ENCODE assay signal across 15 cellular contexts in the genomic region with DNA sequence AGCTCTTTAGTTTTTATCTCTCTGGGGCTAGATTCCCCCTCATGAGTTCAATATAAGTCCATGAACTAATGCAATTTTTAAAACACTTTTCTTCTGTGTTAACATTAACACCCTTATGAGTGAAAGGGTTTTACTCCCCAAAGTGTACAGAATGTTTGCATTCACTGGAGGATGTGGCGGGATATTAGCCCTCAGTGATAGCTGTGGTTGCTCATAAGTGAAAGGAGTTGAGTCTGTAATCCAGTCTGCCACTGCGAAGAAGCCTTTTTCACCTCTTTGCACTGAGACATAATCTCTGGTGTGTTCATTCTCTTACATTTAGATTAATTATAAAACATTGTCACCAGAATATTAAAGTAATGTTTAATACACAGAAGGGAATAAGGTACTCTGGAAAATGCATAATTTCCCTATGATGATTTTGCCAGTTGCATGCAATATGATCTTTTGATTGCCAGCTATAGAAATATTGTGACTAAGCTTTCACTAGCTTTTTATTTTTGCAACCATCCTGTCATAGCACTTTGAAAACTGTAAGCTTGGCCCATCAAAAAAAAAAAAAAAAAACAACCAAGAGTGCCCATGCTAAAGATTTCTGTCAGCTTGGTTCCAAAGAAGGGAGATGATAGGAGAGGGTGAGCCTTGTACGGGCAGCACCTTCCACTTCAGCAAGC.
A peak's percentile ranks its signal among the peaks of the same experiment; 100 is the strongest.
DNase-seq lines count a peak whose midpoint lies in the region; ATAC-seq, FAIRE-seq and TF ChIP-seq lines count a peak whose summit lies in the region.
"Had no signal": no experiment of that assay in that cellular context is flagged by ENCODE, and none has a peak within 500 bp of the region (broad histone marks: within the 10 kb centered on the region; RNA-seq: fewer than 3 reads in every experiment).

No MANE protein-coding gene starts in this region.

- intact Hi-C loops in heart right ventricle (cut with DNase I), result no loop called here
- intact Hi-C loops in Right ventricle myocardium inferior (cut with DNase I), result no loop called here
- intact Hi-C loops in IMR-90 (cut with micrococcal nuclease), result no loop called here
- intact Hi-C loops in HepG2 (cut with micrococcal nuclease; ENCODE audit: unreplicated experiment), result no loop called here

- TF ChIP-seq POLR2A in IMR-90 (IDR thresholded peaks at IDR 0.05; ENCODE audit: low read depth, low read length) (no peak), HepG2 (IDR thresholded peaks at IDR 0.05; ENCODE audit: insufficient read depth in 1 of 2, low read depth in 2 of 2, low read length in 2 of 2) (no peak)

- no peak for TF ChIP-seq CTCF in heart right ventricle (IDR thresholded peaks at IDR 0.05)
- no peak for TF ChIP-seq CTCF in IMR-90 (conservative IDR thresholded peaks at IDR 0.05; ENCODE audit: low read depth, low read length)
- TF ChIP-seq CTCF in HepG2 (CRISPR knock-in tag; IDR thresholded peaks at IDR 0.05), result no peak
- TF ChIP-seq CTCF in osteoblast (IDR thresholded peaks at IDR 0.05; ENCODE audit: extremely low read depth, low read depth, low read length), result no peak

- H3K9ac ChIP-seq in IMR-90 (ENCODE audit: low read depth, low read length), result no peak overlapping the region
- no peak overlapping the region for H3K9ac ChIP-seq in HepG2 (ENCODE audit: insufficient read depth, low read depth, low read length)

- no peak overlapping the region for H4K8ac ChIP-seq in IMR-90 (ENCODE audit: low read depth in 2 of 2, low read length in 2 of 2)

- no peaks in the 10 kb centered on the region for H3K27me3 Mint-ChIP-seq in stimulated activated naive B cell treated with anti-CD40 and anti-IgM and Interleukin-4, amounts not matched to agents 10 μg/mL and 1 μg/mL and 100 μg/mL, for 72 hours

- H3K36me3 ChIP-seq in heart right ventricle, result no peaks in the 10 kb centered on the region
- H3K36me3 ChIP-seq in IMR-90 (ENCODE audit: control insufficient read depth, insufficient read depth, low read length), result no peaks in the 10 kb centered on the region
- no peaks in the 10 kb centered on the region for H3K36me3 ChIP-seq in HepG2 (replicated peaks in 1 of 2; ENCODE audit: control insufficient read depth in 1 of 2, insufficient read depth in 2 of 2, low read length in 2 of 2)
- no peaks in the 10 kb centered on the region for H3K36me3 ChIP-seq in osteoblast (ENCODE audit: insufficient read depth, low read length)
- H3K36me3 ChIP-seq: suprapubic skin had no signal

- no peak overlapping the region for H3K4ac ChIP-seq in IMR-90 (ENCODE audit: low read depth, low read length)

- H3K18ac ChIP-seq in IMR-90 (ENCODE audit: low read depth, low read length), result no peak overlapping the region

- H3K4me3 Mint-ChIP-seq in stimulated activated naive B cell treated with anti-CD40 and anti-IgM and Interleukin-4, amounts not matched to agents 10 μg/mL and 1 μg/mL and 100 μg/mL, for 72 hours, result peak overlapping the region; percentile 79 to 83
- H3K4me3 Mint-ChIP-seq in stimulated activated effector memory CD8-positive, alpha-beta T cell treated with anti-CD3 and anti-CD28 coated beads, Interleukin-12 subunit alpha, Interleukin-12 subunit beta, amount 100 ng/mL, for 72 hours, result no peak overlapping the region

- DNase-seq in heart right ventricle (no peak), Right ventricle myocardium inferior (ENCODE audit: missing footprints) (no peak), IMR-90 (no peak), HepG2 (ENCODE audit: low spot score) (no peak), osteoblast (ENCODE audit: insufficient read length, low spot score, missing footprints) (no peak)
- no peak for DNase-seq in stimulated activated naive B cell treated with anti-CD40 and anti-IgM and Interleukin-4, amounts not matched to agents 10 μg/mL and 1 μg/mL and 100 μg/mL, for 72 hours
- DNase-seq in stimulated activated effector memory CD8-positive, alpha-beta T cell treated with anti-CD3 and anti-CD28 coated beads, Interleukin-12 subunit alpha, Interleukin-12 subunit beta, amount 100 ng/mL, for 72 hours (ENCODE audit: low spot score in 2 of 2), result no peak
- DNase-seq: activated naive CD4-positive, alpha-beta T cell treated with anti-CD3 and anti-CD28 coated beads, Interleukin-2, amount 50 U/mL, for 16 hours; NCI-H1092; NCI-H2227 treated with DMSO at 0.1 percent for 48 hours had no signal

- in situ Hi-C loops in IMR-90 (cut with MboI; ENCODE audit: low sequenced_read_pairs), result no loop called here
- in situ Hi-C loops in HepG2 (cut with HindIII; ENCODE audit: extremely low pct_ligation_motif_present, low pct_unique_long_range_greater_than_20kb), result no loop called here

- H2BK120ac ChIP-seq in IMR-90 (ENCODE audit: low read depth, low read length), result no peak overlapping the region

- peaks cover 0 to 3% of the 10 kb centered on the region in 2 donors for H3K36me3 Mint-ChIP-seq in stimulated activated naive B cell treated with anti-CD40 and anti-IgM and Interleukin-4, amounts not matched to agents 10 μg/mL and 1 μg/mL and 100 μg/mL, for 72 hours
- H3K36me3 Mint-ChIP-seq in stimulated activated effector memory CD8-positive, alpha-beta T cell treated with anti-CD3 and anti-CD28 coated beads, Interleukin-12 subunit alpha, Interleukin-12 subunit beta, amount 100 ng/mL, for 72 hours, result no peaks in the 10 kb centered on the region

- WGBS in heart right ventricle, 2 donors, result 88 to 92% methylated on average over 3 of the region's 3 CpGs
- no CpG with 5 or more reads among the region's 3 CpGs for WGBS in IMR-90 (ENCODE audit: extremely low coverage in 2 of 2, insufficient read length in 1 of 2), 2 experiments
- WGBS in HepG2 (ENCODE audit: low lambda C conversion rate), result 43% methylated on average over 3 of the region's 3 CpGs

- TF ChIP-seq RAD21 in IMR-90 (IDR thresholded peaks at IDR 0.05; ENCODE audit: low read length) (no peak), HepG2 (CRISPR knock-in tag; IDR thresholded peaks at IDR 0.05) (no peak)

- H3K4me2 ChIP-seq in IMR-90 (ENCODE audit: low read depth, low read length), result no peak overlapping the region
- H3K4me2 ChIP-seq in HepG2 (ENCODE audit: low read depth, low read length), result no peak overlapping the region
- H3K4me2 ChIP-seq in osteoblast (ENCODE audit: insufficient read depth, low read length), result no peak overlapping the region

- H3K4me3 ChIP-seq in heart right ventricle (peak overlapping the region in 3 of 10 donors; percentile 40 to 47 (median 41)), IMR-90 (ENCODE audit: insufficient read depth, low read depth, low read length) (no peak overlapping the region), HepG2 (replicated peaks in 1 of 3; ENCODE audit: insufficient read depth in 1 of 3, low read depth in 2 of 3, low read length in 3 of 3) (no peak overlapping the region), osteoblast (ENCODE audit: insufficient read depth, low read length) (no peak overlapping the region)
- H3K4me3 ChIP-seq: SK-N-MC, suprapubic skin had no signal

- POLR2A ChIA-PET in IMR-90 (lab: Charles Lee; ENCODE audit: unreplicated experiment) (no interaction called here), HepG2 (lab: Yijun Ruan, JAX) (no interaction called here)

- no peaks in the 10 kb centered on the region for H3K79me2 ChIP-seq in HepG2 (ENCODE audit: insufficient read depth, low read length)
- H3K79me2 ChIP-seq in osteoblast (ENCODE audit: insufficient read depth, low read length), result no peaks in the 10 kb centered on the region

- H2AK9ac ChIP-seq in IMR-90 (replicated peaks; ENCODE audit: low read depth, low read length, poor library complexity), result no peak overlapping the region

- H2BK20ac ChIP-seq in IMR-90 (ENCODE audit: low read depth, low read length), result no peak overlapping the region

- no peak overlapping the region for H4K5ac ChIP-seq in IMR-90 (ENCODE audit: low read depth, low read length)

- BruUV-seq in IMR-90 (replicated peaks; lab: Mats Ljungman, UMichigan) (no TSS peak), HepG2 (replicated peaks; lab: Mats Ljungman, UMichigan) (no TSS peak)

- ATAC-seq in heart right ventricle, result no peak
- no peak for ATAC-seq in Right ventricle myocardium inferior
- peak; percentile 24 for ATAC-seq in HG02678 (IDR thresholded peaks at IDR 0.05; ENCODE audit: unreplicated experiment)
- no peak for ATAC-seq in IMR-90 (ENCODE audit: low read depth)
- ATAC-seq in stimulated activated naive B cell treated with anti-CD40 and anti-IgM and Interleukin-4, amounts not matched to agents 10 μg/mL and 1 μg/mL and 100 μg/mL, for 72 hours (replicated peaks), result peak in 1 of 2 donors; percentile 20
- ATAC-seq in stimulated activated effector memory CD8-positive, alpha-beta T cell treated with anti-CD3 and anti-CD28 coated beads, Interleukin-12 subunit alpha, Interleukin-12 subunit beta, amount 100 ng/mL, for 72 hours, result no peak
- no peak for ATAC-seq in HepG2

- CTCF ChIA-PET in IMR-90 (lab: Yijun Ruan, JAX) (interaction anchor here (0.6 to 1.0 kb wide), 2 partner anchors 8 to 1588 kb away, joined by 3 read pairs; no protein-coding TSS in a partner anchor), HepG2 (lab: Yijun Ruan, JAX; ENCODE audit: low intra/inter-chr PET ratio, low total read pairs) (no interaction called here)

- no peak overlapping the region for H2AK5ac ChIP-seq in IMR-90 (ENCODE audit: low read depth, low read length)

- no peak overlapping the region for H4K91ac ChIP-seq in IMR-90 (ENCODE audit: insufficient read depth, low read depth, low read length)

- H4K20me1 ChIP-seq in IMR-90 (ENCODE audit: insufficient read depth, low read length) (no peaks in the 10 kb centered on the region), HepG2 (ENCODE audit: insufficient read depth, low read length) (no peaks in the 10 kb centered on the region), osteoblast (ENCODE audit: insufficient read depth, low read length) (no peaks in the 10 kb centered on the region)

- H3K14ac ChIP-seq in IMR-90 (replicated peaks; ENCODE audit: low read depth, low read length), result no peak overlapping the region

- no peak for FAIRE-seq in HepG2 (lab: Jason Lieb, UNC)
- FAIRE-seq: A204.1, bronchial epithelial cell had no signal

- peak overlapping the region; percentile 96 for H3K27ac Mint-ChIP-seq in stimulated activated naive B cell treated with anti-CD40 and anti-IgM and Interleukin-4, amounts not matched to agents 10 μg/mL and 1 μg/mL and 100 μg/mL, for 72 hours
- no peak overlapping the region for H3K27ac Mint-ChIP-seq in stimulated activated effector memory CD8-positive, alpha-beta T cell treated with anti-CD3 and anti-CD28 coated beads, Interleukin-12 subunit alpha, Interleukin-12 subunit beta, amount 100 ng/mL, for 72 hours

- H3K27ac ChIP-seq in heart right ventricle, result peak overlapping the region in 7 of 10 donors; percentile 62 to 85 (median 76)
- no peak overlapping the region for H3K27ac ChIP-seq in IMR-90 (ENCODE audit: insufficient read depth, low read length)
- no peak overlapping the region for H3K27ac ChIP-seq in HepG2 (ENCODE audit: extremely low read length, insufficient read depth, low read length)
- no peak overlapping the region for H3K27ac ChIP-seq in osteoblast (ENCODE audit: low read depth, low read length)
- H3K27ac ChIP-seq: SK-N-MC, suprapubic skin had no signal

- H3K4me1 ChIP-seq in heart right ventricle, result peaks cover 0 to 35% (median 7%) of the 10 kb centered on the region in 9 donors
- H3K4me1 ChIP-seq in IMR-90 (ENCODE audit: control insufficient read depth, insufficient read depth, low read length), result no peaks in the 10 kb centered on the region
- H3K4me1 ChIP-seq in HepG2 (ENCODE audit: insufficient read depth, low read length), result no peaks in the 10 kb centered on the region
- no peaks in the 10 kb centered on the region for H3K4me1 ChIP-seq in osteoblast (ENCODE audit: insufficient read depth, low read length)

- H2BK15ac ChIP-seq in IMR-90 (ENCODE audit: low read depth, low read length), result no peak overlapping the region

- no peaks in the 10 kb centered on the region for H3K9me3 Mint-ChIP-seq in stimulated activated naive B cell treated with anti-CD40 and anti-IgM and Interleukin-4, amounts not matched to agents 10 μg/mL and 1 μg/mL and 100 μg/mL, for 72 hours
- no peaks in the 10 kb centered on the region for H3K9me3 Mint-ChIP-seq in stimulated activated effector memory CD8-positive, alpha-beta T cell treated with anti-CD3 and anti-CD28 coated beads, Interleukin-12 subunit alpha, Interleukin-12 subunit beta, amount 100 ng/mL, for 72 hours

- H2AFZ ChIP-seq in IMR-90 (replicated peaks; ENCODE audit: low read length, poor library complexity), result peak overlapping the region; percentile 51
- H2AFZ ChIP-seq in HepG2 (ENCODE audit: low read length), result no peak overlapping the region
- H2AFZ ChIP-seq in osteoblast (ENCODE audit: low read length), result no peak overlapping the region

- H3K56ac ChIP-seq in IMR-90 (ENCODE audit: extremely low read depth, insufficient read depth, low read length), result no peak overlapping the region

- peaks cover 54 to 86% of the 10 kb centered on the region in 2 donors for H3K4me1 Mint-ChIP-seq in stimulated activated naive B cell treated with anti-CD40 and anti-IgM and Interleukin-4, amounts not matched to agents 10 μg/mL and 1 μg/mL and 100 μg/mL, for 72 hours
- H3K4me1 Mint-ChIP-seq in stimulated activated effector memory CD8-positive, alpha-beta T cell treated with anti-CD3 and anti-CD28 coated beads, Interleukin-12 subunit alpha, Interleukin-12 subunit beta, amount 100 ng/mL, for 72 hours, result no peaks in the 10 kb centered on the region

- H3K9me1 ChIP-seq in IMR-90 (ENCODE audit: insufficient read depth, low read length), result no peaks in the 10 kb centered on the region

- H3K27me3 ChIP-seq in heart right ventricle (peaks cover 0 to 3% (median 0%) of the 10 kb centered on the region in 7 donors), IMR-90 (ENCODE audit: control insufficient read depth, insufficient read depth, low read length) (no peaks in the 10 kb centered on the region), HepG2 (ENCODE audit: control insufficient read depth in 1 of 2, insufficient read depth in 2 of 2, low read length in 2 of 2) (no peaks in the 10 kb centered on the region), osteoblast (ENCODE audit: insufficient read depth, low read length) (no peaks in the 10 kb centered on the region)
- H3K27me3 ChIP-seq: suprapubic skin had no signal

- H2BK5ac ChIP-seq in IMR-90 (ENCODE audit: low read depth, low read length, poor library complexity, severe bottlenecking), result no peak overlapping the region

- dilution Hi-C loops in IMR-90 (cut with HindIII; ENCODE audit: low sequenced_read_pairs, unreplicated experiment), result no loop called here

- TF ChIP-seq EP300 in HepG2 (IDR thresholded peaks at IDR 0.05; ENCODE audit: low read depth in 2 of 2, low read length in 2 of 2) (no peak), HepG2 (CRISPR knock-in tag; IDR thresholded peaks at IDR 0.05; ENCODE audit: borderline replicate concordance) (no peak)

- no peak overlapping the region for H3K23ac ChIP-seq in IMR-90 (ENCODE audit: low read depth, low read length)

- H3K9me3 ChIP-seq in heart right ventricle (no peaks in the 10 kb centered on the region), IMR-90 (ENCODE audit: control insufficient read depth, insufficient read depth, low read length) (no peaks in the 10 kb centered on the region), HepG2 (ENCODE audit: low read length) (no peaks in the 10 kb centered on the region), osteoblast (ENCODE audit: low read depth, low read length) (no peaks in the 10 kb centered on the region)
- H3K9me3 ChIP-seq: suprapubic skin had no signal

- no peaks in the 10 kb centered on the region for H3K79me1 ChIP-seq in IMR-90 (ENCODE audit: low read depth in 1 of 2, low read length in 2 of 2)

Comparison
In these comparisons a context has a peak if more than half of its experiments do, and no peak if none do; other contexts are left out.
1. H3K27ac ChIP-seq: peak in heart right ventricle (7 of 10); none in IMR-90 (single experiment), HepG2 (single experiment) and osteoblast (single experiment).